In the genomic region with DNA sequence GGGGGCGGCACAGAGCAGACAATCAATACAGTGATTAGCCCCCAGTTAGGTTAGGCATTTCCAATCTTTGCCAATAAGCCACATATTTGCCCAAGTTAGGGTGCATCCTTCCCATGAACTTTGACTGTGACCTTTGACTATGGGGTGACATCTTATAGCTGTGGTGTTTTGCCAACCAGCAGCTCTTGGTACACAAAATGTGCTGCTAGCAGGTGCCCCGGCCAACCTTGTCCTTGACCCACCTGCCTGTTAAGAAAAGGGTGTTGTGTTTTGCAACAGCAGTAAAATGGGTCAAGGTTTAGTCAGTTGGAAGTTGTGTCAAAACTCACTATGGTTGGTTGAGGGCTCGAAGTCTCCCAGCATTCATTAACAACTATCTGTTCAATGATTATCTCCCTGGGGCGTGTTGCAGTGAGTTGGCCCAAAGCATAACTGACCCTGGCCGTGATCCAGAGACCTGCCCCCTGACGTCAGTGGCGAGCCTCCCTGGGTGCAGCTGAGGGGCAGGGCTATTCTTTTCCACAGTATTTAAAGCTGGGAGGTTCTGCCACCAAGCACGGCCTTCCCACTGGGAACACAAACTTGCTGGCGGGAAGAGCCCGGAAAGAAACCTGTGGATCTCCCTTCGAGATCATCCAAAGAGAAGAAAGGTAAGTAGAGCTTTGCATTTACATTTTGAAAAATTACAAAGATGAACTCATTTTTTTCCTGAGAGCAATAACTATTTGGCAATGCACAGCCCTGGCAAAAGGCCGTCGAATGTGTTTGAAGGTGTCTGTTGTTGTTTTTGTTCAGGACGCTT, we compare ENCODE assay signal across 12 cellular contexts. TPM values are rescaled to one million over a fixed set of nuclear protein-coding genes. Genes with fewer than 3 reads are reported as not detected.
DNase-seq lines count a peak whose midpoint lies in the region; ATAC-seq and TF ChIP-seq lines count a peak whose summit lies in the region.
"Had no signal": no experiment of that assay in that cellular context is flagged by ENCODE, and none has a peak within 500 bp of the region (broad histone marks: within the 10 kb centered on the region; RNA-seq: fewer than 3 reads in every experiment).

Gene PCK1, plus strand, starts transcription at position 557 of the 802 bp plus-strand sequence. CDS start 302 bp downstream, outside the sequence.

- H2AFZ ChIP-seq in osteoblast (ENCODE audit: low read length): no peak within 1 kb of the TSS
- H2AFZ ChIP-seq: PC-9 had no signal

- H3K9me3 Mint-ChIP-seq in natural killer cell treated with Interleukin-12 subunit alpha and Interleukin-12 subunit beta and Interleukin-15 and Interleukin-18, amount 100 ng/mL, for 72 hours: no peaks in the 10 kb centered on the region

- H3K27me3 ChIP-seq in osteoblast (ENCODE audit: insufficient read depth, low read length): peaks cover 20% of the 10 kb centered on the region

- TF ChIP-seq CTCF in osteoblast (IDR thresholded peaks at IDR 0.05; ENCODE audit: extremely low read depth, low read depth, low read length): no peak

- no peaks in the 10 kb centered on the region for H3K9me3 ChIP-seq in osteoblast (ENCODE audit: low read depth, low read length)

- no peak within 1 kb of the TSS for H3K27ac Mint-ChIP-seq in natural killer cell treated with Interleukin-12 subunit alpha and Interleukin-12 subunit beta and Interleukin-15 and Interleukin-18, amount 100 ng/mL, for 72 hours

- H3K36me3 ChIP-seq in osteoblast (ENCODE audit: insufficient read depth, low read length): no peaks in the 10 kb centered on the region

- H4K20me1 ChIP-seq in osteoblast (ENCODE audit: insufficient read depth, low read length): no peaks in the 10 kb centered on the region

- H3K79me2 ChIP-seq in osteoblast (ENCODE audit: insufficient read depth, low read length): no peaks in the 10 kb centered on the region

- H3K36me3 Mint-ChIP-seq in natural killer cell treated with Interleukin-12 subunit alpha and Interleukin-12 subunit beta and Interleukin-15 and Interleukin-18, amount 100 ng/mL, for 72 hours: no peaks in the 10 kb centered on the region

- H3K4me2 ChIP-seq in osteoblast (ENCODE audit: insufficient read depth, low read length): no peak within 1 kb of the TSS
- H3K4me2 ChIP-seq: PC-9 had no signal

- ATAC-seq in esophagus mucosa: peak; percentile 76
- ATAC-seq in GM18519 (IDR thresholded peaks at IDR 0.05; ENCODE audit: low FRiP score, unreplicated experiment): no peak
- no peak for ATAC-seq in GM19023 (IDR thresholded peaks at IDR 0.05; ENCODE audit: unreplicated experiment)
- ATAC-seq in natural killer cell treated with Interleukin-12 subunit alpha and Interleukin-12 subunit beta and Interleukin-15 and Interleukin-18, amount 100 ng/mL, for 72 hours: no peak

- H3K4me1 ChIP-seq in osteoblast (ENCODE audit: insufficient read depth, low read length): no peaks in the 10 kb centered on the region

- DNase-seq in EH (ENCODE audit: low read depth): peak; percentile 11
- DNase-seq in NCI-H748 (lab: John Stamatoyannopoulos, UW; ENCODE audit: unreplicated experiment): peak; percentile 74
- peak; percentile 26 for DNase-seq in osteoblast (ENCODE audit: insufficient read length, low spot score, missing footprints)
- DNase-seq in cerebellar cortex (ENCODE audit: low spot score): no peak
- no peak for DNase-seq in natural killer cell treated with Interleukin-12 subunit alpha and Interleukin-12 subunit beta and Interleukin-15 and Interleukin-18, amount 100 ng/mL, for 72 hours (ENCODE audit: low spot score)
- DNase-seq: activated naive CD4-positive, alpha-beta T cell treated with Interleukin-2 at 50 U/mL for 16 hours; effector CD4-positive, alpha-beta T cell; NCI-H1092; PC-9 had no signal

- H3K27ac ChIP-seq in osteoblast (ENCODE audit: low read depth, low read length): no peak within 1 kb of the TSS
- H3K27ac ChIP-seq: PC-9 had no signal

- no peaks in the 10 kb centered on the region for H3K4me1 Mint-ChIP-seq in natural killer cell treated with Interleukin-12 subunit alpha and Interleukin-12 subunit beta and Interleukin-15 and Interleukin-18, amount 100 ng/mL, for 72 hours (ENCODE audit: low read depth in 2 of 2)

- H3K27me3 Mint-ChIP-seq in natural killer cell treated with Interleukin-12 subunit alpha and Interleukin-12 subunit beta and Interleukin-15 and Interleukin-18, amount 100 ng/mL, for 72 hours: peaks cover 21 to 32% of the 10 kb centered on the region in 2 donors

- H3K4me3 Mint-ChIP-seq in natural killer cell treated with Interleukin-12 subunit alpha and Interleukin-12 subunit beta and Interleukin-15 and Interleukin-18, amount 100 ng/mL, for 72 hours: no peak within 1 kb of the TSS

- H3K4me3 ChIP-seq in osteoblast (ENCODE audit: insufficient read depth, low read length): no peak within 1 kb of the TSS
- H3K4me3 ChIP-seq: PC-9 had no signal

RNA-seq across cellular contexts. Expression of gene PCK1, which starts in this region (rescaled TPM):
- total RNA-seq in esophagus mucosa (0.64 TPM), osteoblast (not detected in 2 replicates)
- total RNA-seq in natural killer cell treated with Interleukin-12 subunit alpha and Interleukin-12 subunit beta and Interleukin-15 and Interleukin-18, amount 100 ng/mL, for 72 hours: not detected
- total RNA-seq: PC-9 had no signal

Comparison
In these comparisons a context has a peak if more than half of its experiments do, and no peak if none do; other contexts are left out.
1. Peak in ATAC-seq in esophagus mucosa; RNA of the gene not detected or under 1 TPM.
2. Peak in DNase-seq in osteoblast; RNA of the gene not detected or under 1 TPM.
3. DNase-seq: peak in EH (single experiment) and NCI-H748 (single experiment); none in cerebellar cortex (single experiment) and natural killer cell treated with Interleukin-12 subunit alpha and Interleukin-12 subunit beta and Interleukin-15 and Interleukin-18, amount 100 ng/mL, for 72 hours (single experiment).